ENCODE assay signal across 8 cellular contexts in genomic region chr16:88650749-88651275, GRCh38. TPM values are rescaled to one million over a fixed set of nuclear protein-coding genes. Genes with fewer than 3 reads are reported as not detected.
DNase-seq lines count a peak whose midpoint lies in the region; ATAC-seq and TF ChIP-seq lines count a peak whose summit lies in the region.

Gene CYBA, minus strand, starts transcription at chr16:88651053. Its CDS starts 40 bp downstream, at chr16:88651013.

- H3K9me3 ChIP-seq in SK-N-MC (ENCODE audit: low read depth, low read length): no peaks in the 10 kb centered on the region
- H3K9me3 ChIP-seq in heart right ventricle: no peaks in the 10 kb centered on the region
- no peaks in the 10 kb centered on the region for H3K9me3 ChIP-seq in aorta (ENCODE audit: control insufficient read depth, low read length)

- H3K36me3 ChIP-seq in SK-N-MC (ENCODE audit: insufficient read depth, low read length): no peaks in the 10 kb centered on the region
- H3K36me3 ChIP-seq in heart right ventricle: peaks cover 0 to 59% (median 13%) of the 10 kb centered on the region in 9 donors
- H3K36me3 ChIP-seq in rectal smooth muscle tissue (ENCODE audit: control insufficient read depth, insufficient read depth, low read length): no peaks in the 10 kb centered on the region
- peaks cover 0 to 2% of the 10 kb centered on the region in 2 donors for H3K36me3 ChIP-seq in aorta (ENCODE audit: control insufficient read depth in 1 of 2, insufficient read depth in 2 of 2, low read length in 1 of 2)

- H3K9ac ChIP-seq in SK-N-MC (ENCODE audit: insufficient read length) (peak within 1 kb of the TSS; percentile 45), rectal smooth muscle tissue (ENCODE audit: low read length) (peak within 1 kb of the TSS; percentile 83)

- in situ Hi-C loops in GM18951 (cut with MboI; ENCODE audit: low sequenced_read_pairs, unreplicated experiment): no loop called here

- no peaks in the 10 kb centered on the region for H3K27me3 ChIP-seq in heart right ventricle
- no peaks in the 10 kb centered on the region for H3K27me3 ChIP-seq in rectal smooth muscle tissue (ENCODE audit: control insufficient read depth, insufficient read depth, low read length)
- no peaks in the 10 kb centered on the region for H3K27me3 ChIP-seq in aorta (ENCODE audit: control insufficient read depth in 1 of 2, insufficient read depth in 2 of 2, low read length in 1 of 2)

- ATAC-seq in HG03159 (IDR thresholded peaks at IDR 0.05; ENCODE audit: unreplicated experiment) (peak; percentile 70), heart right ventricle (peak; percentile 78 to 92 (median 89)), aorta (ENCODE audit: low FRiP score) (peak; percentile 88)
- peak; percentile 83 to 93 for ATAC-seq in activated naive CD4-positive, alpha-beta T cell treated with anti-CD3 and anti-CD28 coated beads, Interleukin-2, amount 50 U/mL, for 72 hours

- peak; percentile 92 for TF ChIP-seq POLR2A in GM18951 (IDR thresholded peaks at IDR 0.05; ENCODE audit: extremely low read depth, insufficient read depth, insufficient read length)

- TF ChIP-seq CTCF in heart right ventricle (IDR thresholded peaks at IDR 0.05): no peak

- peaks cover 10 to 51% (median 24%) of the 10 kb centered on the region in 9 donors for H3K4me1 ChIP-seq in heart right ventricle
- no peaks in the 10 kb centered on the region for H3K4me1 ChIP-seq in rectal smooth muscle tissue (ENCODE audit: control insufficient read depth, insufficient read depth, low read length)
- H3K4me1 ChIP-seq in aorta (ENCODE audit: control insufficient read depth in 1 of 2, insufficient read depth in 2 of 2, low read length in 2 of 2): no peaks in the 10 kb centered on the region

- H3K27ac ChIP-seq in SK-N-MC: no peak within 1 kb of the TSS
- H3K27ac ChIP-seq in heart right ventricle: peak within 1 kb of the TSS; percentile 48 to 98 (median 76)
- peak within 1 kb of the TSS; percentile 20 for H3K27ac ChIP-seq in rectal smooth muscle tissue (ENCODE audit: low read depth, low read length)
- H3K27ac ChIP-seq in aorta (ENCODE audit: low read depth in 1 of 2, low read length in 2 of 2): no peak within 1 kb of the TSS

- H3K36me3 Mint-ChIP-seq in activated naive CD4-positive, alpha-beta T cell treated with anti-CD3 and anti-CD28 coated beads, Interleukin-2, amount 50 U/mL, for 72 hours: peaks cover 5 to 10% of the 10 kb centered on the region in 2 donors

- peak; percentile 55 to 62 for DNase-seq in AML-193 (lab: John Stamatoyannopoulos, UW)
- DNase-seq in SK-N-MC (ENCODE audit: low read depth, low spot score): no peak
- peak; percentile 88 to 93 for DNase-seq in activated naive CD4-positive, alpha-beta T cell treated with anti-CD3 and anti-CD28 coated beads, Interleukin-2, amount 50 U/mL, for 72 hours (ENCODE audit: low spot score in 2 of 2)
- DNase-seq in heart right ventricle: peak; percentile 77 to 81
- peak; percentile 86 to 92 for DNase-seq in aorta

- no peaks in the 10 kb centered on the region for H3K9me3 Mint-ChIP-seq in activated naive CD4-positive, alpha-beta T cell treated with anti-CD3 and anti-CD28 coated beads, Interleukin-2, amount 50 U/mL, for 72 hours

- intact Hi-C loops in heart right ventricle (cut with DNase I): no loop called here
- intact Hi-C loops in aorta (cut with DNase I): no loop called here

- WGBS in heart right ventricle, 2 donors: 0 to 2% methylated on average over 39 to 41 of the region's 41 CpGs
- WGBS in aorta, 2 donors: 0 to 2% methylated on average over 31 to 41 of the region's 41 CpGs

- H3K4me3 ChIP-seq in SK-N-MC (peak within 1 kb of the TSS; percentile 80), heart right ventricle (peak within 1 kb of the TSS; percentile 45 to 87 (median 76)), rectal smooth muscle tissue (ENCODE audit: low read length) (peak within 1 kb of the TSS; percentile 83), aorta (ENCODE audit: low read length in 2 of 2) (peak within 1 kb of the TSS; percentile 48 to 51)

- H3K27ac Mint-ChIP-seq in activated naive CD4-positive, alpha-beta T cell treated with anti-CD3 and anti-CD28 coated beads, Interleukin-2, amount 50 U/mL, for 72 hours: peak within 1 kb of the TSS; percentile 90 to 94

RNA-seq across cellular contexts. Expression of gene CYBA, which starts in this region (rescaled TPM):
- total RNA-seq in activated naive CD4-positive, alpha-beta T cell treated with anti-CD3 and anti-CD28 coated beads, Interleukin-2, amount 50 U/mL, for 72 hours: 100 to 1,000 TPM; 112 to 267 TPM
- total RNA-seq in heart right ventricle (100 to 1,000 TPM in 1 of 10 donors, 10 to 100 TPM in 9; 13.0 to 117 (median 27.7) TPM), aorta (100 to 1,000 TPM in 1 of 2 donors, 10 to 100 TPM in 1; 79.2 to 148 TPM)
- polyA plus RNA-seq in heart right ventricle (10 to 100 TPM; 72.2 to 90.0 TPM), aorta (100 to 1,000 TPM in 1 of 2 donors, 10 to 100 TPM in 1; 99.0 to 107 TPM)

Comparison
In these comparisons a context has a peak if more than half of its experiments do, and no peak if none do; other contexts are left out.
1. H3K27ac ChIP-seq: peak in heart right ventricle (10 of 10) and rectal smooth muscle tissue (single experiment); none in SK-N-MC (single experiment) and aorta (0 of 2).
2. Peak in every context shown above with its lines, with median percentiles within 50 percentile points of each other: ATAC-seq and H3K4me3 ChIP-seq.